Comparison of ENCODE assay signal across 21 cellular contexts in genomic region chr7:101835136-101835535, GRCh38.
"Had no signal": no experiment of that assay in that cellular context is flagged by ENCODE, and none has a peak within 500 bp of the region (broad histone marks: within the 10 kb centered on the region; RNA-seq: fewer than 3 reads in every experiment).

No MANE protein-coding gene starts in this region.

- H3K4me3 ChIP-seq: coronary artery, esophagus muscularis mucosa, gastroesophageal sphincter, psoas muscle, right lobe of liver, spleen, stomach, thoracic aorta, transverse colon, uterus had no signal

- H3K27ac Mint-ChIP-seq: stimulated activated memory B cell treated with anti-CD40 and anti-IgM and Interleukin-4, amounts not matched to agents 10 μg/mL and 1 μg/mL and 100 μg/mL, for 72 hours had no signal

- ATAC-seq: gastroesophageal sphincter; naive thymus-derived CD4-positive, alpha-beta T cell; psoas muscle; right lobe of liver; stimulated activated memory B cell treated with anti-CD40 and anti-IgM and Interleukin-4, amounts not matched to agents 10 μg/mL and 1 μg/mL and 100 μg/mL, for 72 hours had no signal

- H3K27me3 Mint-ChIP-seq: naive thymus-derived CD4-positive, alpha-beta T cell; stimulated activated memory B cell treated with anti-CD40 and anti-IgM and Interleukin-4, amounts not matched to agents 10 μg/mL and 1 μg/mL and 100 μg/mL, for 72 hours had no signal

- DNase-seq: effector memory CD4-positive, alpha-beta T cell; foreskin fibroblast; naive thymus-derived CD4-positive, alpha-beta T cell; psoas muscle; retina; spleen; stimulated activated CD4-positive, alpha-beta T cell treated with anti-CD3 and anti-CD28 coated beads, Interleukin-15, amount 100 ng/mL, for 24 hours; stimulated activated CD4-positive, alpha-beta T cell treated with anti-CD3 and anti-CD28 coated beads, Interleukin-1b, Interleukin-23, amount 100 ng/mL, for 48 hours; stimulated activated CD4-positive, alpha-beta T cell treated with anti-CD3 and anti-CD28 coated beads, Interleukin-4, amount 100 ng/mL, for 24 hours; stomach; substantia nigra; transverse colon had no signal

- H3K27ac ChIP-seq: coronary artery, epithelial cell of prostate, esophagus muscularis mucosa, gastroesophageal sphincter, psoas muscle, right lobe of liver, spleen, stomach, thoracic aorta, transverse colon, uterus had no signal

- H3K36me3 ChIP-seq: esophagus muscularis mucosa, gastroesophageal sphincter, right lobe of liver, thoracic aorta, transverse colon, uterus had no signal

- H3K4me1 ChIP-seq: transverse colon, uterus had no signal

- H3K4me3 Mint-ChIP-seq: naive thymus-derived CD4-positive, alpha-beta T cell; stimulated activated memory B cell treated with anti-CD40 and anti-IgM and Interleukin-4, amounts not matched to agents 10 μg/mL and 1 μg/mL and 100 μg/mL, for 72 hours had no signal

- H3K9me3 ChIP-seq: esophagus muscularis mucosa, gastroesophageal sphincter, neutrophil, psoas muscle, right lobe of liver, spleen, stomach, thoracic aorta, transverse colon, uterus had no signal

- H3K27me3 ChIP-seq: esophagus muscularis mucosa, gastroesophageal sphincter, neutrophil, right lobe of liver, spleen, stomach, transverse colon, uterus had no signal
